In genomic region chr1:180165509-180166435, GRCh38 we compare ENCODE assay signal across 1 cellular context.
TF ChIP-seq lines count a peak whose summit lies in the region.

No MANE protein-coding gene starts in this region.

TF ChIP-seq in IMR-90, 13 proteins besides CTCF, POLR2A, EP300 and RAD21:
- TF ChIP-seq FOS (IDR thresholded peaks at IDR 0.05; ENCODE audit: low read depth, low read length) (no peak), RCOR1 (IDR thresholded peaks at IDR 0.05; ENCODE audit: insufficient replicate concordance, low read length) (no peak), BHLHE40 (IDR thresholded peaks at IDR 0.05; ENCODE audit: low read depth, low read length) (no peak), RFX5 (IDR thresholded peaks at IDR 0.05; ENCODE audit: low read depth, low read length) (no peak), MXI1 (IDR thresholded peaks at IDR 0.05; ENCODE audit: borderline replicate concordance, low read depth, low read length) (no peak), MAFK (IDR thresholded peaks at IDR 0.05; ENCODE audit: low read depth, low read length) (no peak), SMC3 (IDR thresholded peaks at IDR 0.05; ENCODE audit: low read depth, low read length) (no peak), CHD1 (IDR thresholded peaks at IDR 0.05; ENCODE audit: low read depth, low read length) (no peak), CEBPB (IDR thresholded peaks at IDR 0.05; ENCODE audit: low read depth, low read length) (no peak)
- TF ChIP-seq, protein P1, sequence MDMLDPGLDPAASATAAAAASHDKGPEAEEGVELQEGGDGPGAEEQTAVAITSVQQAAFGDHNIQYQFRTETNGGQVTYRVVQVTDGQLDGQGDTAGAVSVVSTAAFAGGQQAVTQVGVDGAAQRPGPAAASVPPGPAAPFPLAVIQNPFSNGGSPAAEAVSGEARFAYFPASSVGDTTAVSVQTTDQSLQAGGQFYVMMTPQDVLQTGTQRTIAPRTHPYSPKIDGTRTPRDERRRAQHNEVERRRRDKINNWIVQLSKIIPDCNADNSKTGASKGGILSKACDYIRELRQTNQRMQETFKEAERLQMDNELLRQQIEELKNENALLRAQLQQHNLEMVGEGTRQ (IDR thresholded peaks at IDR 0.05; ENCODE audit: low read depth, low read length) = no peak
